ENCODE assay signal across 29 cellular contexts in genomic region chr17:68734911-68735310, GRCh38.
DNase-seq lines count a peak whose midpoint lies in the region; ATAC-seq and TF ChIP-seq lines count a peak whose summit lies in the region.
"Had no signal": no experiment of that assay in that cellular context is flagged by ENCODE, and none has a peak within 500 bp of the region (broad histone marks: within the 10 kb centered on the region; RNA-seq: fewer than 3 reads in every experiment).

No MANE protein-coding gene starts in this region.

- H3K4me1 ChIP-seq in endodermal cell (ENCODE audit: control insufficient read depth, insufficient read depth, low read length) = peaks cover 16% of the 10 kb centered on the region
- H3K4me1 ChIP-seq: left lung, prostate gland had no signal

- no peak overlapping the region for H3K27ac ChIP-seq in endodermal cell (ENCODE audit: low read depth, low read length)
- H3K27ac ChIP-seq: epithelial cell of prostate, left lung, prostate gland, right lobe of liver, SJSA1 had no signal

- H3K4me3 Mint-ChIP-seq in endodermal cell = no peak overlapping the region
- H3K4me3 Mint-ChIP-seq in nephron = no peak overlapping the region
- H3K4me3 Mint-ChIP-seq in type B pancreatic cell = no peak overlapping the region
- H3K4me3 Mint-ChIP-seq in stimulated activated naive B cell treated with anti-CD40 and anti-IgM and Interleukin-4, amounts not matched to agents 10 μg/mL and 1 μg/mL and 100 μg/mL, for 72 hours = no peak overlapping the region
- H3K4me3 Mint-ChIP-seq: activated CD4-positive, alpha-beta T cell treated with anti-CD3 and anti-CD28 coated beads, Interleukin-2, amount 10 ng/mL, durations not matched to agents 24 days and 14 days; activated naive CD8-positive, alpha-beta T cell; B cell; CD8-positive, alpha-beta T cell; naive B cell had no signal

- peak overlapping the region; percentile 46 for H3K4me3 ChIP-seq in endodermal cell (ENCODE audit: low read length)
- H3K4me3 ChIP-seq: left lung, prostate gland, right lobe of liver, SJSA1 had no signal

- H3K36me3 ChIP-seq in endodermal cell (ENCODE audit: control insufficient read depth, insufficient read depth, low read length) = no peaks in the 10 kb centered on the region
- H3K36me3 ChIP-seq: left lung, prostate gland, right lobe of liver, SJSA1 had no signal

- H3K4me1 Mint-ChIP-seq in endodermal cell = peaks cover 42% of the 10 kb centered on the region
- peaks cover 42% of the 10 kb centered on the region for H3K4me1 Mint-ChIP-seq in nephron
- H3K4me1 Mint-ChIP-seq in type B pancreatic cell (ENCODE audit: unreplicated experiment) = peaks cover 24% of the 10 kb centered on the region
- H3K4me1 Mint-ChIP-seq in stimulated activated naive B cell treated with anti-CD40 and anti-IgM and Interleukin-4, amounts not matched to agents 10 μg/mL and 1 μg/mL and 100 μg/mL, for 72 hours = no peaks in the 10 kb centered on the region
- H3K4me1 Mint-ChIP-seq: activated CD4-positive, alpha-beta T cell treated with anti-CD3 and anti-CD28 coated beads, Interleukin-2, amount 10 ng/mL, durations not matched to agents 24 days and 14 days; B cell; naive B cell had no signal

- H3K27me3 ChIP-seq in endodermal cell (ENCODE audit: control insufficient read depth, insufficient read depth, low read length, poor library complexity, severe bottlenecking) = no peaks in the 10 kb centered on the region
- H3K27me3 ChIP-seq: left lung, right lobe of liver, SJSA1 had no signal

- no peak overlapping the region for H3K9ac ChIP-seq in endodermal cell (ENCODE audit: extremely low read depth, low read length, poor library complexity, severe bottlenecking)

- DNase-seq in NCI-H524 (lab: John Stamatoyannopoulos, UW) = peak; percentile 1 to 10
- DNase-seq in NCI-H524 treated with DMSO at 0.1 percent for 48 hours (lab: John Stamatoyannopoulos, UW) = no peak
- DNase-seq in endodermal cell = no peak
- no peak for DNase-seq in type B pancreatic cell (ENCODE audit: extremely low spot score, unreplicated experiment)
- no peak for DNase-seq in stimulated activated naive B cell treated with anti-CD40 and anti-IgM and Interleukin-4, amounts not matched to agents 10 μg/mL and 1 μg/mL and 100 μg/mL, for 72 hours
- DNase-seq in COLO829 (ENCODE audit: low spot score) = no peak
- DNase-seq: activated CD4-positive, alpha-beta T cell treated with anti-CD3 and anti-CD28 coated beads, Interleukin-2, amount 10 ng/mL, durations not matched to agents 24 days and 14 days; activated effector memory CD4-positive, alpha-beta T cell treated with Interleukin-2 at 50 U/mL for 16 hours; anterior cingulate cortex; CD8-positive, alpha-beta T cell; DMS53; effector CD4-positive, alpha-beta T cell; glutamatergic neuron; left lung; mesenchymal stem cell; naive B cell; NCI-H2107; NCI-H446; nucleus accumbens; right lobe of liver; stimulated activated CD4-positive, alpha-beta T cell treated with anti-CD3 and anti-CD28 coated beads, Interleukin-4, amount 100 ng/mL, for 24 hours; T1000 had no signal

- peaks cover 5% of the 10 kb centered on the region for H3K36me3 Mint-ChIP-seq in endodermal cell (ENCODE audit: low read depth)
- H3K36me3 Mint-ChIP-seq in nephron (ENCODE audit: low read depth) = no peaks in the 10 kb centered on the region
- H3K36me3 Mint-ChIP-seq in type B pancreatic cell = no peaks in the 10 kb centered on the region
- no peaks in the 10 kb centered on the region for H3K36me3 Mint-ChIP-seq in stimulated activated naive B cell treated with anti-CD40 and anti-IgM and Interleukin-4, amounts not matched to agents 10 μg/mL and 1 μg/mL and 100 μg/mL, for 72 hours
- H3K36me3 Mint-ChIP-seq: activated naive CD8-positive, alpha-beta T cell; CD8-positive, alpha-beta T cell; naive B cell had no signal

- peaks cover 45% of the 10 kb centered on the region for H3K9me3 ChIP-seq in endodermal cell (ENCODE audit: control insufficient read depth, low read length)
- H3K9me3 ChIP-seq: left lung, prostate gland, right lobe of liver, SJSA1 had no signal

- H3K27me3 Mint-ChIP-seq in endodermal cell (ENCODE audit: insufficient read depth) = no peaks in the 10 kb centered on the region
- H3K27me3 Mint-ChIP-seq in nephron (ENCODE audit: low read depth) = peaks cover 10% of the 10 kb centered on the region
- no peaks in the 10 kb centered on the region for H3K27me3 Mint-ChIP-seq in type B pancreatic cell
- peaks cover 0 to 19% of the 10 kb centered on the region in 2 donors for H3K27me3 Mint-ChIP-seq in stimulated activated naive B cell treated with anti-CD40 and anti-IgM and Interleukin-4, amounts not matched to agents 10 μg/mL and 1 μg/mL and 100 μg/mL, for 72 hours

- H3K27ac Mint-ChIP-seq in endodermal cell (peak overlapping the region; percentile 85), nephron (peak overlapping the region in 2 of 3 experiments; percentile 25 to 90), type B pancreatic cell (peak overlapping the region; percentile 42)
- H3K27ac Mint-ChIP-seq in stimulated activated naive B cell treated with anti-CD40 and anti-IgM and Interleukin-4, amounts not matched to agents 10 μg/mL and 1 μg/mL and 100 μg/mL, for 72 hours = no peak overlapping the region
- H3K27ac Mint-ChIP-seq: activated CD4-positive, alpha-beta T cell treated with anti-CD3 and anti-CD28 coated beads, Interleukin-2, amount 10 ng/mL, durations not matched to agents 24 days and 14 days; activated naive CD8-positive, alpha-beta T cell; B cell; CD8-positive, alpha-beta T cell; naive B cell had no signal

- peaks cover 41% of the 10 kb centered on the region for H3K9me3 Mint-ChIP-seq in endodermal cell
- peaks cover 5% of the 10 kb centered on the region for H3K9me3 Mint-ChIP-seq in nephron
- no peaks in the 10 kb centered on the region for H3K9me3 Mint-ChIP-seq in type B pancreatic cell
- H3K9me3 Mint-ChIP-seq in stimulated activated naive B cell treated with anti-CD40 and anti-IgM and Interleukin-4, amounts not matched to agents 10 μg/mL and 1 μg/mL and 100 μg/mL, for 72 hours = peaks cover 0 to 8% of the 10 kb centered on the region in 2 donors
- H3K9me3 Mint-ChIP-seq: activated CD4-positive, alpha-beta T cell treated with anti-CD3 and anti-CD28 coated beads, Interleukin-2, amount 10 ng/mL, durations not matched to agents 24 days and 14 days had no signal

- no peak for ATAC-seq in HG03175 (IDR thresholded peaks at IDR 0.05; ENCODE audit: unreplicated experiment)
- no peak for ATAC-seq in stimulated activated naive B cell treated with anti-CD40 and anti-IgM and Interleukin-4, amounts not matched to agents 10 μg/mL and 1 μg/mL and 100 μg/mL, for 72 hours (replicated peaks)
- ATAC-seq: CD8-positive, alpha-beta T cell; left lung; right lobe of liver had no signal

- TF ChIP-seq CTCF in endodermal cell (conservative IDR thresholded peaks at IDR 0.05) (no peak), nephron (IDR thresholded peaks at IDR 0.05; ENCODE audit: unreplicated experiment in 3 of 3) (no peak), type B pancreatic cell (conservative IDR thresholded peaks at IDR 0.05) (no peak)

Comparison
In these comparisons a context has a peak if more than half of its experiments do, and no peak if none do; other contexts are left out.
1. DNase-seq: peak in NCI-H524 (2 of 2); none in NCI-H524 treated with DMSO at 0.1 percent for 48 hours (single experiment), endodermal cell (single experiment), type B pancreatic cell (single experiment), stimulated activated naive B cell treated with anti-CD40 and anti-IgM and Interleukin-4, amounts not matched to agents 10 μg/mL and 1 μg/mL and 100 μg/mL, for 72 hours (single experiment) and COLO829 (single experiment).